24 cellular contexts compared by ENCODE assay signal in genomic region chr13:47241446-47241845, GRCh38.
A peak's percentile ranks its signal among the peaks of the same experiment; 100 is the strongest.
DNase-seq lines count a peak whose midpoint lies in the region; ATAC-seq, FAIRE-seq and TF ChIP-seq lines count a peak whose summit lies in the region.
"Had no signal": no experiment of that assay in that cellular context is flagged by ENCODE, and none has a peak within 500 bp of the region (broad histone marks: within the 10 kb centered on the region; RNA-seq: fewer than 3 reads in every experiment).

No MANE protein-coding gene starts in this region.

- H3K18ac ChIP-seq in IMR-90 (ENCODE audit: low read depth, low read length), result no peak overlapping the region

- H3K9me3 ChIP-seq in HepG2 (ENCODE audit: low read length) (no peaks in the 10 kb centered on the region), right lobe of liver (no peaks in the 10 kb centered on the region), IMR-90 (ENCODE audit: control insufficient read depth, insufficient read depth, low read length) (no peaks in the 10 kb centered on the region), K562 (replicated peaks; ENCODE audit: control insufficient read depth, insufficient read depth, low read depth, low read length) (no peaks in the 10 kb centered on the region), thyroid gland (no peaks in the 10 kb centered on the region)
- H3K9me3 ChIP-seq: BLaER1 treated with 17β-estradiol and CSF1 and Interleukin-3, amounts not matched to agents 10 nM and 100 nM; SJSA1 had no signal

- in situ Hi-C loops in HepG2 (cut with HindIII; ENCODE audit: extremely low pct_ligation_motif_present, low pct_unique_long_range_greater_than_20kb), result no loop called here
- in situ Hi-C loops in IMR-90 (cut with MboI; ENCODE audit: low sequenced_read_pairs), result no loop called here
- in situ Hi-C loops in K562 (cut with MboI), result no loop called here

- no peaks in the 10 kb centered on the region for H3K36me3 ChIP-seq in HepG2 (replicated peaks in 1 of 2; ENCODE audit: control insufficient read depth in 1 of 2, insufficient read depth in 2 of 2, low read length in 2 of 2)
- H3K36me3 ChIP-seq in right lobe of liver, result no peaks in the 10 kb centered on the region
- no peaks in the 10 kb centered on the region for H3K36me3 ChIP-seq in IMR-90 (ENCODE audit: control insufficient read depth, insufficient read depth, low read length)
- H3K36me3 ChIP-seq in K562 (ENCODE audit: control insufficient read depth, insufficient read depth, low read length), result no peaks in the 10 kb centered on the region
- no peaks in the 10 kb centered on the region for H3K36me3 ChIP-seq in thyroid gland
- H3K36me3 ChIP-seq: BLaER1 treated with 17β-estradiol and CSF1 and Interleukin-3, amounts not matched to agents 10 nM and 100 nM; SJSA1 had no signal

- H3K56ac ChIP-seq in IMR-90 (ENCODE audit: extremely low read depth, insufficient read depth, low read length), result no peak overlapping the region

- TF ChIP-seq POLR2A in HepG2 (IDR thresholded peaks at IDR 0.05; ENCODE audit: insufficient read depth in 1 of 2, low read depth in 2 of 2, low read length in 2 of 2) (no peak), right lobe of liver (IDR thresholded peaks at IDR 0.05) (no peak), IMR-90 (IDR thresholded peaks at IDR 0.05; ENCODE audit: low read depth, low read length) (no peak), K562 (conservative IDR thresholded peaks at IDR 0.05) (no peak), thyroid gland (IDR thresholded peaks at IDR 0.05) (no peak)

- H3K9me1 ChIP-seq in IMR-90 (ENCODE audit: insufficient read depth, low read length) (no peaks in the 10 kb centered on the region; the same call in 1 of the 2 replicates), K562 (ENCODE audit: control insufficient read depth, insufficient read depth, low read length) (no peaks in the 10 kb centered on the region)

- POLR2A ChIA-PET in HepG2 (lab: Yijun Ruan, JAX) (no interaction called here), IMR-90 (lab: Charles Lee; ENCODE audit: unreplicated experiment) (no interaction called here), K562 (lab: Yijun Ruan, JAX) (no interaction called here)

- H3K4me1 ChIP-seq in HepG2 (ENCODE audit: insufficient read depth, low read length) (no peaks in the 10 kb centered on the region), right lobe of liver (no peaks in the 10 kb centered on the region), IMR-90 (ENCODE audit: control insufficient read depth, insufficient read depth, low read length) (peaks cover 3% of the 10 kb centered on the region), K562 (replicated peaks in 1 of 2; ENCODE audit: control insufficient read depth in 2 of 2, insufficient read depth in 2 of 2, low read length in 2 of 2) (no peaks in the 10 kb centered on the region), thyroid gland (no peaks in the 10 kb centered on the region)
- H3K4me1 ChIP-seq: BLaER1 treated with 17β-estradiol and CSF1 and Interleukin-3, amounts not matched to agents 10 nM and 100 nM; SJSA1 had no signal

- TF ChIP-seq CTCF in HepG2 (CRISPR knock-in tag; IDR thresholded peaks at IDR 0.05), result no peak
- TF ChIP-seq CTCF in right lobe of liver (IDR thresholded peaks at IDR 0.05), result no peak
- TF ChIP-seq CTCF in IMR-90 (conservative IDR thresholded peaks at IDR 0.05; ENCODE audit: low read depth, low read length), result no peak
- peak in 2 of 3 experiments; percentile 13 to 49; a peak in 3 of 6 replicates for TF ChIP-seq CTCF in K562 (IDR thresholded peaks at IDR 0.05 in 2 of 3, conservative IDR thresholded peaks at IDR 0.05 in 1 of 3; ENCODE audit: insufficient read depth in 2 of 3, low read depth in 1 of 3, low read length in 3 of 3)
- TF ChIP-seq CTCF in thyroid gland (IDR thresholded peaks at IDR 0.05), result no peak

- no peak overlapping the region for H3K27ac ChIP-seq in HepG2 (ENCODE audit: extremely low read length, insufficient read depth, low read length)
- no peak overlapping the region for H3K27ac ChIP-seq in right lobe of liver
- no peak overlapping the region for H3K27ac ChIP-seq in IMR-90 (ENCODE audit: insufficient read depth, low read length)
- H3K27ac ChIP-seq in K562 (ENCODE audit: extremely low read depth, low read depth, low read length), result no peak overlapping the region
- H3K27ac ChIP-seq in thyroid gland, result no peak overlapping the region
- H3K27ac ChIP-seq: BLaER1 treated with 17β-estradiol and CSF1 and Interleukin-3, amounts not matched to agents 10 nM and 100 nM; PC-9; SJSA1 had no signal

- DNase-seq in HepG2 (ENCODE audit: low spot score) (no peak), right lobe of liver (no peak), IMR-90 (no peak), K562 (ENCODE audit: extremely low read depth in 1 of 4, low spot score in 3 of 4) (peak in 2 of 4 experiments; percentile 3 to 22), germinal center (ENCODE audit: low spot score) (no peak), thyroid gland (no peak)
- no peak for DNase-seq in T-helper 2 cell treated with Interferon-gamma antibody and Interleukin-4, amounts not matched to agents 5 μg/mL and 100 μg/mL, for 36 hours (ENCODE audit: low spot score)
- DNase-seq: CD4-positive, alpha-beta T cell; COR-L47; DND-41; GOT3; MV-4-11; NCI-H1105; NCI-H1436 treated with DMSO at 0.1 percent for 48 hours; NCI-H187 treated with DMSO at 0.1 percent for 48 hours; NCI-H524; NCI-H748 treated with DMSO at 0.1 percent for 48 hours; PC-9; T-helper 1 cell had no signal

- no peaks in the 10 kb centered on the region for H3K36me3 Mint-ChIP-seq in T-helper 2 cell treated with Interferon-gamma antibody and Interleukin-4, amounts not matched to agents 5 μg/mL and 100 μg/mL, for 36 hours (ENCODE audit: low read depth)

- no peaks in the 10 kb centered on the region for H3K79me2 ChIP-seq in HepG2 (ENCODE audit: insufficient read depth, low read length)
- H3K79me2 ChIP-seq in K562 (ENCODE audit: control insufficient read depth, insufficient read depth, low read length), result no peaks in the 10 kb centered on the region

- no peak overlapping the region for H2AFZ ChIP-seq in HepG2 (ENCODE audit: low read length)
- H2AFZ ChIP-seq in IMR-90 (replicated peaks; ENCODE audit: low read length, poor library complexity), result peak overlapping the region; percentile 63
- H2AFZ ChIP-seq in K562 (ENCODE audit: low read depth, low read length), result no peak overlapping the region
- H2AFZ ChIP-seq: PC-9 had no signal

- H3K23ac ChIP-seq in IMR-90 (ENCODE audit: low read depth, low read length), result no peak overlapping the region

- no peak overlapping the region for H2AK5ac ChIP-seq in IMR-90 (ENCODE audit: low read depth, low read length)

- no peaks in the 10 kb centered on the region for H3K9me3 Mint-ChIP-seq in T-helper 2 cell treated with Interferon-gamma antibody and Interleukin-4, amounts not matched to agents 5 μg/mL and 100 μg/mL, for 36 hours
- H3K9me3 Mint-ChIP-seq: CD4-positive, alpha-beta T cell had no signal

- no peak overlapping the region for H2BK120ac ChIP-seq in IMR-90 (ENCODE audit: low read depth, low read length)

- no peaks in the 10 kb centered on the region for H3K4me1 Mint-ChIP-seq in T-helper 2 cell treated with Interferon-gamma antibody and Interleukin-4, amounts not matched to agents 5 μg/mL and 100 μg/mL, for 36 hours (ENCODE audit: low read depth)

- H3K27me3 ChIP-seq in HepG2 (ENCODE audit: control insufficient read depth in 1 of 2, insufficient read depth in 2 of 2, low read length in 2 of 2), result no peaks in the 10 kb centered on the region
- no peaks in the 10 kb centered on the region for H3K27me3 ChIP-seq in right lobe of liver
- no peaks in the 10 kb centered on the region for H3K27me3 ChIP-seq in IMR-90 (ENCODE audit: control insufficient read depth, insufficient read depth, low read length)
- H3K27me3 ChIP-seq in K562 (ENCODE audit: control insufficient read depth in 2 of 2, insufficient read depth in 2 of 2, low read length in 2 of 2), result no peaks in the 10 kb centered on the region
- H3K27me3 ChIP-seq in thyroid gland, result no peaks in the 10 kb centered on the region
- H3K27me3 ChIP-seq: BLaER1 treated with 17β-estradiol and CSF1 and Interleukin-3, amounts not matched to agents 10 nM and 100 nM; SJSA1 had no signal

- BruUV-seq in HepG2 (replicated peaks; lab: Mats Ljungman, UMichigan), result no TSS peak
- no TSS peak for BruUV-seq in IMR-90 (replicated peaks; lab: Mats Ljungman, UMichigan)
- BruUV-seq in K562 (replicated peaks; lab: Mats Ljungman, UMichigan), result no TSS peak

- CTCF ChIA-PET in HepG2 (lab: Yijun Ruan, JAX; ENCODE audit: low intra/inter-chr PET ratio, low total read pairs) (no interaction called here), IMR-90 (lab: Yijun Ruan, JAX) (no interaction called here), K562 (lab: Yijun Ruan, JAX; ENCODE audit: low intra/inter-chr PET ratio) (no interaction called here)

- TF ChIP-seq RAD21 in HepG2 (CRISPR knock-in tag; IDR thresholded peaks at IDR 0.05), result no peak
- no peak for TF ChIP-seq RAD21 in IMR-90 (IDR thresholded peaks at IDR 0.05; ENCODE audit: low read length)
- TF ChIP-seq RAD21 in K562 (CRISPR knock-in tag; conservative IDR thresholded peaks at IDR 0.05 in 1 of 2, IDR thresholded peaks at IDR 0.05 in 1 of 2), result no peak

- no peak overlapping the region for H3K14ac ChIP-seq in IMR-90 (replicated peaks; ENCODE audit: low read depth, low read length)

- H4K8ac ChIP-seq in IMR-90 (ENCODE audit: low read depth in 2 of 2, low read length in 2 of 2), result no peak overlapping the region

- no peak for TF ChIP-seq EP300 in HepG2 (IDR thresholded peaks at IDR 0.05; ENCODE audit: low read depth in 2 of 2, low read length in 2 of 2)
- TF ChIP-seq EP300 in HepG2 (CRISPR knock-in tag; IDR thresholded peaks at IDR 0.05; ENCODE audit: borderline replicate concordance), result no peak
- TF ChIP-seq EP300 in K562 (IDR thresholded peaks at IDR 0.05; ENCODE audit: low read length), result no peak

- intact Hi-C loops in HepG2 (cut with micrococcal nuclease; ENCODE audit: unreplicated experiment) (no loop called here), right lobe of liver (cut with DNase I) (no loop called here), IMR-90 (cut with micrococcal nuclease) (no loop called here), K562 (cut with micrococcal nuclease) (no loop called here), thyroid gland (cut with DNase I) (no loop called here)

- no peak for FAIRE-seq in HepG2 (lab: Jason Lieb, UNC)
- FAIRE-seq in K562 (lab: Jason Lieb, UNC), result no peak
- FAIRE-seq: A204.1 had no signal

- peak; percentile 38; the same call in 2 of the 3 replicates for ATAC-seq in HepG2
- no peak for ATAC-seq in right lobe of liver
- no peak for ATAC-seq in IMR-90 (ENCODE audit: low read depth)
- peak; percentile 73 for ATAC-seq in K562
- ATAC-seq in GM18909 (IDR thresholded peaks at IDR 0.05; ENCODE audit: poor library complexity, unreplicated experiment), result no peak
- ATAC-seq: Right ventricle myocardium inferior had no signal

- H4K91ac ChIP-seq in IMR-90 (ENCODE audit: insufficient read depth, low read depth, low read length), result no peak overlapping the region

- H3K9ac ChIP-seq in HepG2 (ENCODE audit: insufficient read depth, low read depth, low read length) (no peak overlapping the region), IMR-90 (ENCODE audit: low read depth, low read length) (no peak overlapping the region), K562 (ENCODE audit: insufficient read depth in 1 of 2, low read depth in 2 of 2, low read length in 2 of 2) (no peak overlapping the region)
- H3K9ac ChIP-seq: BLaER1 treated with 17β-estradiol and CSF1 and Interleukin-3, amounts not matched to agents 10 nM and 100 nM had no signal

- H4K20me1 ChIP-seq in HepG2 (ENCODE audit: insufficient read depth, low read length), result no peaks in the 10 kb centered on the region
- H4K20me1 ChIP-seq in IMR-90 (ENCODE audit: insufficient read depth, low read length), result no peaks in the 10 kb centered on the region
- no peaks in the 10 kb centered on the region for H4K20me1 ChIP-seq in K562 (replicated peaks; ENCODE audit: control insufficient read depth, insufficient read depth, low read length)
- H4K20me1 ChIP-seq: BLaER1 treated with 17β-estradiol and CSF1 and Interleukin-3, amounts not matched to agents 10 nM and 100 nM had no signal

- WGBS in HepG2 (ENCODE audit: low lambda C conversion rate), result 21% methylated on average over 7 of the region's 7 CpGs
- 74% methylated on average over 6 of the region's 7 CpGs for WGBS in right lobe of liver (ENCODE audit: insufficient coverage, low coverage, low lambda C conversion rate, missing lambda C conversion rate)
- WGBS in IMR-90 (ENCODE audit: extremely low coverage in 2 of 2, insufficient read length in 1 of 2), 2 experiments, result no CpG with 5 or more reads among the region's 7 CpGs
- 2% methylated on average over 7 of the region's 7 CpGs for WGBS in K562 (ENCODE audit: insufficient coverage, low coverage, missing lambda C conversion rate)
- 87 to 90% methylated on average over 7 of the region's 7 CpGs for WGBS in thyroid gland, 2 donors

- dilution Hi-C loops in IMR-90 (cut with HindIII; ENCODE audit: low sequenced_read_pairs, unreplicated experiment), result no loop called here

- H2BK15ac ChIP-seq in IMR-90 (ENCODE audit: low read depth, low read length), result no peak overlapping the region

- H2AK9ac ChIP-seq in IMR-90 (replicated peaks; ENCODE audit: low read depth, low read length, poor library complexity), result no peak overlapping the region

- no peak overlapping the region for H3K4ac ChIP-seq in IMR-90 (ENCODE audit: low read depth, low read length)

- H3K4me3 ChIP-seq in HepG2 (replicated peaks in 1 of 3; ENCODE audit: insufficient read depth in 1 of 3, low read depth in 2 of 3, low read length in 3 of 3), result no peak overlapping the region
- no peak overlapping the region for H3K4me3 ChIP-seq in right lobe of liver
- no peak overlapping the region for H3K4me3 ChIP-seq in IMR-90 (ENCODE audit: insufficient read depth, low read depth, low read length)
- H3K4me3 ChIP-seq in K562, result no peak overlapping the region
- H3K4me3 ChIP-seq in thyroid gland (replicated peaks in 1 of 3), result no peak overlapping the region
- H3K4me3 ChIP-seq: BLaER1 treated with 17β-estradiol and CSF1 and Interleukin-3, amounts not matched to agents 10 nM and 100 nM; PC-9; SJSA1 had no signal

- H2BK20ac ChIP-seq in IMR-90 (ENCODE audit: low read depth, low read length), result no peak overlapping the region

- no peak overlapping the region for H2BK5ac ChIP-seq in IMR-90 (ENCODE audit: low read depth, low read length, poor library complexity, severe bottlenecking)

- no peak overlapping the region for H3K27ac Mint-ChIP-seq in T-helper 2 cell treated with Interferon-gamma antibody and Interleukin-4, amounts not matched to agents 5 μg/mL and 100 μg/mL, for 36 hours
- H3K27ac Mint-ChIP-seq: CD4-positive, alpha-beta T cell had no signal

- no peak overlapping the region for H3K4me2 ChIP-seq in HepG2 (ENCODE audit: low read depth, low read length)
- no peak overlapping the region for H3K4me2 ChIP-seq in IMR-90 (ENCODE audit: low read depth, low read length)
- H3K4me2 ChIP-seq in K562 (ENCODE audit: insufficient read depth, low read length), result no peak overlapping the region
- H3K4me2 ChIP-seq: BLaER1 treated with 17β-estradiol and CSF1 and Interleukin-3, amounts not matched to agents 10 nM and 100 nM; PC-9 had no signal

- no peaks in the 10 kb centered on the region for H3K27me3 Mint-ChIP-seq in T-helper 2 cell treated with Interferon-gamma antibody and Interleukin-4, amounts not matched to agents 5 μg/mL and 100 μg/mL, for 36 hours (ENCODE audit: low read depth)
- H3K27me3 Mint-ChIP-seq: CD4-positive, alpha-beta T cell had no signal

- H3K4me3 Mint-ChIP-seq in T-helper 2 cell treated with Interferon-gamma antibody and Interleukin-4, amounts not matched to agents 5 μg/mL and 100 μg/mL, for 36 hours, result no peak overlapping the region
- H3K4me3 Mint-ChIP-seq: CD4-positive, alpha-beta T cell had no signal

- H3K79me1 ChIP-seq in IMR-90 (ENCODE audit: low read depth in 1 of 2, low read length in 2 of 2), result no peaks in the 10 kb centered on the region

- H4K5ac ChIP-seq in IMR-90 (ENCODE audit: low read depth, low read length), result no peak overlapping the region

Comparison
In these comparisons a context has a peak if more than half of its experiments do, and no peak if none do; other contexts are left out.
1. ATAC-seq: peak in HepG2 (single experiment) and K562 (single experiment); none in right lobe of liver (0 of 4), IMR-90 (single experiment) and GM18909 (single experiment).
2. CTCF ChIP-seq: peak in K562 (2 of 3); none in HepG2 (single experiment), right lobe of liver (0 of 4), IMR-90 (single experiment) and thyroid gland (0 of 6).
3. Of the 241 proteins assayed by ChIP-seq in both HepG2 and K562: peak only in HepG2: none; only in K562: CTCF and NFE2; in both: none; in neither: 239.